Comparison of ENCODE assay signal across 1 cellular context in the genomic region with DNA sequence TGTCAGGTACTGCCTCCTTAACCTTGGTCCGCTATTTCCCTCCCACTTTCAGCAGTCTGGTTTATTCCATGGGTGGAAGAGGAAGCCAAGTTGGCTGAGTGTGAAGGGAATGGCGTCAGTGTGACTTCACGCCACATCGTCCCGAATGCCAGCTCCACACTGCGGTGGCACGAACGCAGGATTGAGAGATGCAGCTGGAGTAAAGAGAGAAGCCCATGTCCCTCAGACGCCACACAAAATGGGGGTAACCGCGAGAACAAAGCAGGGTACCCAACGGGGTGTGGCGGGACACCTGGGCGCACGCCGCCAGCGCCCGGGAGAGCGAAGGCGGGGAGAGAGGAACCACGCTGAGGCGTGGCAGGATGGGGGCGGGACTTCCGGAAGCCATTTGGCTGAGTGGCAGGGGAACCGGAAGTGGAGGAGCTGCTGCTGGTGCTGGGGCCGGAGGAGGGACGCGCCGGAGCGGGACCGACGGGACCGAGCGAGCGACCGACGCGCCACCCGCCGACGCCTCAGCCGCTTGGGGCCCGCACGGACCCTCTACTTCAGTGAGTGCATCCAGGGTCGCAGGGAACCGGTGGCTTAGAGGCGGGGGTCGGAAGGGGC.
TF ChIP-seq lines count a peak whose summit lies in the region.

A gene with protein sequence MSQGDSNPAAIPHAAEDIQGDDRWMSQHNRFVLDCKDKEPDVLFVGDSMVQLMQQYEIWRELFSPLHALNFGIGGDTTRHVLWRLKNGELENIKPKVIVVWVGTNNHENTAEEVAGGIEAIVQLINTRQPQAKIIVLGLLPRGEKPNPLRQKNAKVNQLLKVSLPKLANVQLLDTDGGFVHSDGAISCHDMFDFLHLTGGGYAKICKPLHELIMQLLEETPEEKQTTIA (plus strand): TSS at position 417 of the 606 bp plus-strand sequence. CDS start 8,161 bp downstream, outside the sequence.

TF ChIP-seq in K562, 482 proteins besides CTCF, POLR2A, EP300 and RAD21 (continued from another document and continues in another):
- TF ChIP-seq TARDBP (IDR thresholded peaks at IDR 0.05) (no peak; the same call in 1 of the 2 replicates), IFI16 (CRISPR knock-in tag; IDR thresholded peaks at IDR 0.05) (no peak), PRMT5 (CRISPR knock-in tag; IDR thresholded peaks at IDR 0.05) (no peak), MYBL2 (IDR thresholded peaks at IDR 0.05; ENCODE audit: low read depth) (no peak), MYBL2 (CRISPR knock-in tag; IDR thresholded peaks at IDR 0.05; ENCODE audit: borderline replicate concordance) (no peak), NUFIP1 (IDR thresholded peaks at IDR 0.05; ENCODE audit: partially characterized antibody) (no peak), ZNF76 (CRISPR knock-in tag; IDR thresholded peaks at IDR 0.05; ENCODE audit: borderline replicate concordance) (0 out of 2 replicates have a peak, but pooled peaks have one; percentile 9), ZNF695 (CRISPR knock-in tag; IDR thresholded peaks at IDR 0.05) (no peak), RHOXF2B (CRISPR knock-in tag; conservative IDR thresholded peaks at IDR 0.05) (no peak), ZBTB7A (IDR thresholded peaks at IDR 0.05; ENCODE audit: borderline replicate concordance, control insufficient read depth, low read depth, low read length) (no peak), SMARCA5 (IDR thresholded peaks at IDR 0.05) (no peak), RCOR1 (IDR thresholded peaks at IDR 0.05; ENCODE audit: borderline replicate concordance in 1 of 2, low read depth in 2 of 2, low read length in 2 of 2) (no peak), SNIP1 (IDR thresholded peaks at IDR 0.05; ENCODE audit: low read depth) (no peak), HMGN3 (IDR thresholded peaks at IDR 0.05; ENCODE audit: borderline replicate concordance, extremely low read depth, insufficient read length, low read depth, low read length) (peak; percentile 80), BHLHE40 (IDR thresholded peaks at IDR 0.05; ENCODE audit: low read length) (peak; percentile 33; the same call in 1 of the 2 replicates), BRCA1 (IDR thresholded peaks at IDR 0.05) (no peak), BRCA1 (CRISPR knock-in tag; IDR thresholded peaks at IDR 0.05) (no peak), KHSRP (IDR thresholded peaks at IDR 0.05) (no peak)
- TF ChIP-seq, protein P1, sequence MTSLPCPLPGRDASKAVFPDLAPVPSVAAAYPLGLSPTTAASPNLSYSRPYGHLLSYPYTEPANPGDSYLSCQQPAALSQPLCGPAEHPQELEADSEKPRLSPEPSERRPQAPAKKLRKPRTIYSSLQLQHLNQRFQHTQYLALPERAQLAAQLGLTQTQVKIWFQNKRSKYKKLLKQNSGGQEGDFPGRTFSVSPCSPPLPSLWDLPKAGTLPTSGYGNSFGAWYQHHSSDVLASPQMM (CRISPR knock-in tag; IDR thresholded peaks at IDR 0.05) = no peak
- TF ChIP-seq, protein P2, sequence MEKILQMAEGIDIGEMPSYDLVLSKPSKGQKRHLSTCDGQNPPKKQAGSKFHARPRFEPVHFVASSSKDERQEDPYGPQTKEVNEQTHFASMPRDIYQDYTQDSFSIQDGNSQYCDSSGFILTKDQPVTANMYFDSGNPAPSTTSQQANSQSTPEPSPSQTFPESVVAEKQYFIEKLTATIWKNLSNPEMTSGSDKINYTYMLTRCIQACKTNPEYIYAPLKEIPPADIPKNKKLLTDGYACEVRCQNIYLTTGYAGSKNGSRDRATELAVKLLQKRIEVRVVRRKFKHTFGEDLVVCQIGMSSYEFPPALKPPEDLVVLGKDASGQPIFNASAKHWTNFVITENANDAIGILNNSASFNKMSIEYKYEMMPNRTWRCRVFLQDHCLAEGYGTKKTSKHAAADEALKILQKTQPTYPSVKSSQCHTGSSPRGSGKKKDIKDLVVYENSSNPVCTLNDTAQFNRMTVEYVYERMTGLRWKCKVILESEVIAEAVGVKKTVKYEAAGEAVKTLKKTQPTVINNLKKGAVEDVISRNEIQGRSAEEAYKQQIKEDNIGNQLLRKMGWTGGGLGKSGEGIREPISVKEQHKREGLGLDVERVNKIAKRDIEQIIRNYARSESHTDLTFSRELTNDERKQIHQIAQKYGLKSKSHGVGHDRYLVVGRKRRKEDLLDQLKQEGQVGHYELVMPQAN (IDR thresholded peaks at IDR 0.05; ENCODE audit: borderline replicate concordance) = peak; percentile 94
- TF ChIP-seq, protein P3, sequence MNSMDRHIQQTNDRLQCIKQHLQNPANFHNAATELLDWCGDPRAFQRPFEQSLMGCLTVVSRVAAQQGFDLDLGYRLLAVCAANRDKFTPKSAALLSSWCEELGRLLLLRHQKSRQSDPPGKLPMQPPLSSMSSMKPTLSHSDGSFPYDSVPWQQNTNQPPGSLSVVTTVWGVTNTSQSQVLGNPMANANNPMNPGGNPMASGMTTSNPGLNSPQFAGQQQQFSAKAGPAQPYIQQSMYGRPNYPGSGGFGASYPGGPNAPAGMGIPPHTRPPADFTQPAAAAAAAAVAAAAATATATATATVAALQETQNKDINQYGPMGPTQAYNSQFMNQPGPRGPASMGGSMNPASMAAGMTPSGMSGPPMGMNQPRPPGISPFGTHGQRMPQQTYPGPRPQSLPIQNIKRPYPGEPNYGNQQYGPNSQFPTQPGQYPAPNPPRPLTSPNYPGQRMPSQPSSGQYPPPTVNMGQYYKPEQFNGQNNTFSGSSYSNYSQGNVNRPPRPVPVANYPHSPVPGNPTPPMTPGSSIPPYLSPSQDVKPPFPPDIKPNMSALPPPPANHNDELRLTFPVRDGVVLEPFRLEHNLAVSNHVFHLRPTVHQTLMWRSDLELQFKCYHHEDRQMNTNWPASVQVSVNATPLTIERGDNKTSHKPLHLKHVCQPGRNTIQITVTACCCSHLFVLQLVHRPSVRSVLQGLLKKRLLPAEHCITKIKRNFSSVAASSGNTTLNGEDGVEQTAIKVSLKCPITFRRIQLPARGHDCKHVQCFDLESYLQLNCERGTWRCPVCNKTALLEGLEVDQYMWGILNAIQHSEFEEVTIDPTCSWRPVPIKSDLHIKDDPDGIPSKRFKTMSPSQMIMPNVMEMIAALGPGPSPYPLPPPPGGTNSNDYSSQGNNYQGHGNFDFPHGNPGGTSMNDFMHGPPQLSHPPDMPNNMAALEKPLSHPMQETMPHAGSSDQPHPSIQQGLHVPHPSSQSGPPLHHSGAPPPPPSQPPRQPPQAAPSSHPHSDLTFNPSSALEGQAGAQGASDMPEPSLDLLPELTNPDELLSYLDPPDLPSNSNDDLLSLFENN (IDR thresholded peaks at IDR 0.05; ENCODE audit: low read depth in 2 of 2, low read length in 2 of 2) = peak in 1 of 2 experiments; percentile 41; a peak in 2 of 4 replicates
- TF ChIP-seq, protein P4, sequence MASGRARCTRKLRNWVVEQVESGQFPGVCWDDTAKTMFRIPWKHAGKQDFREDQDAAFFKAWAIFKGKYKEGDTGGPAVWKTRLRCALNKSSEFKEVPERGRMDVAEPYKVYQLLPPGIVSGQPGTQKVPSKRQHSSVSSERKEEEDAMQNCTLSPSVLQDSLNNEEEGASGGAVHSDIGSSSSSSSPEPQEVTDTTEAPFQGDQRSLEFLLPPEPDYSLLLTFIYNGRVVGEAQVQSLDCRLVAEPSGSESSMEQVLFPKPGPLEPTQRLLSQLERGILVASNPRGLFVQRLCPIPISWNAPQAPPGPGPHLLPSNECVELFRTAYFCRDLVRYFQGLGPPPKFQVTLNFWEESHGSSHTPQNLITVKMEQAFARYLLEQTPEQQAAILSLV (tag; IDR thresholded peaks at IDR 0.05) = no peak
- TF ChIP-seq, protein P5, sequence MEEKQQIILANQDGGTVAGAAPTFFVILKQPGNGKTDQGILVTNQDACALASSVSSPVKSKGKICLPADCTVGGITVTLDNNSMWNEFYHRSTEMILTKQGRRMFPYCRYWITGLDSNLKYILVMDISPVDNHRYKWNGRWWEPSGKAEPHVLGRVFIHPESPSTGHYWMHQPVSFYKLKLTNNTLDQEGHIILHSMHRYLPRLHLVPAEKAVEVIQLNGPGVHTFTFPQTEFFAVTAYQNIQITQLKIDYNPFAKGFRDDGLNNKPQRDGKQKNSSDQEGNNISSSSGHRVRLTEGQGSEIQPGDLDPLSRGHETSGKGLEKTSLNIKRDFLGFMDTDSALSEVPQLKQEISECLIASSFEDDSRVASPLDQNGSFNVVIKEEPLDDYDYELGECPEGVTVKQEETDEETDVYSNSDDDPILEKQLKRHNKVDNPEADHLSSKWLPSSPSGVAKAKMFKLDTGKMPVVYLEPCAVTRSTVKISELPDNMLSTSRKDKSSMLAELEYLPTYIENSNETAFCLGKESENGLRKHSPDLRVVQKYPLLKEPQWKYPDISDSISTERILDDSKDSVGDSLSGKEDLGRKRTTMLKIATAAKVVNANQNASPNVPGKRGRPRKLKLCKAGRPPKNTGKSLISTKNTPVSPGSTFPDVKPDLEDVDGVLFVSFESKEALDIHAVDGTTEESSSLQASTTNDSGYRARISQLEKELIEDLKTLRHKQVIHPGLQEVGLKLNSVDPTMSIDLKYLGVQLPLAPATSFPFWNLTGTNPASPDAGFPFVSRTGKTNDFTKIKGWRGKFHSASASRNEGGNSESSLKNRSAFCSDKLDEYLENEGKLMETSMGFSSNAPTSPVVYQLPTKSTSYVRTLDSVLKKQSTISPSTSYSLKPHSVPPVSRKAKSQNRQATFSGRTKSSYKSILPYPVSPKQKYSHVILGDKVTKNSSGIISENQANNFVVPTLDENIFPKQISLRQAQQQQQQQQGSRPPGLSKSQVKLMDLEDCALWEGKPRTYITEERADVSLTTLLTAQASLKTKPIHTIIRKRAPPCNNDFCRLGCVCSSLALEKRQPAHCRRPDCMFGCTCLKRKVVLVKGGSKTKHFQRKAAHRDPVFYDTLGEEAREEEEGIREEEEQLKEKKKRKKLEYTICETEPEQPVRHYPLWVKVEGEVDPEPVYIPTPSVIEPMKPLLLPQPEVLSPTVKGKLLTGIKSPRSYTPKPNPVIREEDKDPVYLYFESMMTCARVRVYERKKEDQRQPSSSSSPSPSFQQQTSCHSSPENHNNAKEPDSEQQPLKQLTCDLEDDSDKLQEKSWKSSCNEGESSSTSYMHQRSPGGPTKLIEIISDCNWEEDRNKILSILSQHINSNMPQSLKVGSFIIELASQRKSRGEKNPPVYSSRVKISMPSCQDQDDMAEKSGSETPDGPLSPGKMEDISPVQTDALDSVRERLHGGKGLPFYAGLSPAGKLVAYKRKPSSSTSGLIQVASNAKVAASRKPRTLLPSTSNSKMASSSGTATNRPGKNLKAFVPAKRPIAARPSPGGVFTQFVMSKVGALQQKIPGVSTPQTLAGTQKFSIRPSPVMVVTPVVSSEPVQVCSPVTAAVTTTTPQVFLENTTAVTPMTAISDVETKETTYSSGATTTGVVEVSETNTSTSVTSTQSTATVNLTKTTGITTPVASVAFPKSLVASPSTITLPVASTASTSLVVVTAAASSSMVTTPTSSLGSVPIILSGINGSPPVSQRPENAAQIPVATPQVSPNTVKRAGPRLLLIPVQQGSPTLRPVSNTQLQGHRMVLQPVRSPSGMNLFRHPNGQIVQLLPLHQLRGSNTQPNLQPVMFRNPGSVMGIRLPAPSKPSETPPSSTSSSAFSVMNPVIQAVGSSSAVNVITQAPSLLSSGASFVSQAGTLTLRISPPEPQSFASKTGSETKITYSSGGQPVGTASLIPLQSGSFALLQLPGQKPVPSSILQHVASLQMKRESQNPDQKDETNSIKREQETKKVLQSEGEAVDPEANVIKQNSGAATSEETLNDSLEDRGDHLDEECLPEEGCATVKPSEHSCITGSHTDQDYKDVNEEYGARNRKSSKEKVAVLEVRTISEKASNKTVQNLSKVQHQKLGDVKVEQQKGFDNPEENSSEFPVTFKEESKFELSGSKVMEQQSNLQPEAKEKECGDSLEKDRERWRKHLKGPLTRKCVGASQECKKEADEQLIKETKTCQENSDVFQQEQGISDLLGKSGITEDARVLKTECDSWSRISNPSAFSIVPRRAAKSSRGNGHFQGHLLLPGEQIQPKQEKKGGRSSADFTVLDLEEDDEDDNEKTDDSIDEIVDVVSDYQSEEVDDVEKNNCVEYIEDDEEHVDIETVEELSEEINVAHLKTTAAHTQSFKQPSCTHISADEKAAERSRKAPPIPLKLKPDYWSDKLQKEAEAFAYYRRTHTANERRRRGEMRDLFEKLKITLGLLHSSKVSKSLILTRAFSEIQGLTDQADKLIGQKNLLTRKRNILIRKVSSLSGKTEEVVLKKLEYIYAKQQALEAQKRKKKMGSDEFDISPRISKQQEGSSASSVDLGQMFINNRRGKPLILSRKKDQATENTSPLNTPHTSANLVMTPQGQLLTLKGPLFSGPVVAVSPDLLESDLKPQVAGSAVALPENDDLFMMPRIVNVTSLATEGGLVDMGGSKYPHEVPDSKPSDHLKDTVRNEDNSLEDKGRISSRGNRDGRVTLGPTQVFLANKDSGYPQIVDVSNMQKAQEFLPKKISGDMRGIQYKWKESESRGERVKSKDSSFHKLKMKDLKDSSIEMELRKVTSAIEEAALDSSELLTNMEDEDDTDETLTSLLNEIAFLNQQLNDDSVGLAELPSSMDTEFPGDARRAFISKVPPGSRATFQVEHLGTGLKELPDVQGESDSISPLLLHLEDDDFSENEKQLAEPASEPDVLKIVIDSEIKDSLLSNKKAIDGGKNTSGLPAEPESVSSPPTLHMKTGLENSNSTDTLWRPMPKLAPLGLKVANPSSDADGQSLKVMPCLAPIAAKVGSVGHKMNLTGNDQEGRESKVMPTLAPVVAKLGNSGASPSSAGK (IDR thresholded peaks at IDR 0.05) = peak; percentile 93
- TF ChIP-seq, protein P6, sequence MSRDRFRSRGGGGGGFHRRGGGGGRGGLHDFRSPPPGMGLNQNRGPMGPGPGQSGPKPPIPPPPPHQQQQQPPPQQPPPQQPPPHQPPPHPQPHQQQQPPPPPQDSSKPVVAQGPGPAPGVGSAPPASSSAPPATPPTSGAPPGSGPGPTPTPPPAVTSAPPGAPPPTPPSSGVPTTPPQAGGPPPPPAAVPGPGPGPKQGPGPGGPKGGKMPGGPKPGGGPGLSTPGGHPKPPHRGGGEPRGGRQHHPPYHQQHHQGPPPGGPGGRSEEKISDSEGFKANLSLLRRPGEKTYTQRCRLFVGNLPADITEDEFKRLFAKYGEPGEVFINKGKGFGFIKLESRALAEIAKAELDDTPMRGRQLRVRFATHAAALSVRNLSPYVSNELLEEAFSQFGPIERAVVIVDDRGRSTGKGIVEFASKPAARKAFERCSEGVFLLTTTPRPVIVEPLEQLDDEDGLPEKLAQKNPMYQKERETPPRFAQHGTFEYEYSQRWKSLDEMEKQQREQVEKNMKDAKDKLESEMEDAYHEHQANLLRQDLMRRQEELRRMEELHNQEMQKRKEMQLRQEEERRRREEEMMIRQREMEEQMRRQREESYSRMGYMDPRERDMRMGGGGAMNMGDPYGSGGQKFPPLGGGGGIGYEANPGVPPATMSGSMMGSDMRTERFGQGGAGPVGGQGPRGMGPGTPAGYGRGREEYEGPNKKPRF (IDR thresholded peaks at IDR 0.05; ENCODE audit: low read depth, low read length) = no peak
- TF ChIP-seq, protein P7, sequence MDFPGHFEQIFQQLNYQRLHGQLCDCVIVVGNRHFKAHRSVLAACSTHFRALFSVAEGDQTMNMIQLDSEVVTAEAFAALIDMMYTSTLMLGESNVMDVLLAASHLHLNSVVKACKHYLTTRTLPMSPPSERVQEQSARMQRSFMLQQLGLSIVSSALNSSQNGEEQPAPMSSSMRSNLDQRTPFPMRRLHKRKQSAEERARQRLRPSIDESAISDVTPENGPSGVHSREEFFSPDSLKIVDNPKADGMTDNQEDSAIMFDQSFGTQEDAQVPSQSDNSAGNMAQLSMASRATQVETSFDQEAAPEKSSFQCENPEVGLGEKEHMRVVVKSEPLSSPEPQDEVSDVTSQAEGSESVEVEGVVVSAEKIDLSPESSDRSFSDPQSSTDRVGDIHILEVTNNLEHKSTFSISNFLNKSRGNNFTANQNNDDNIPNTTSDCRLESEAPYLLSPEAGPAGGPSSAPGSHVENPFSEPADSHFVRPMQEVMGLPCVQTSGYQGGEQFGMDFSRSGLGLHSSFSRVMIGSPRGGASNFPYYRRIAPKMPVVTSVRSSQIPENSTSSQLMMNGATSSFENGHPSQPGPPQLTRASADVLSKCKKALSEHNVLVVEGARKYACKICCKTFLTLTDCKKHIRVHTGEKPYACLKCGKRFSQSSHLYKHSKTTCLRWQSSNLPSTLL (IDR thresholded peaks at IDR 0.05) = no peak
